In genomic region chr10:8297951-8298350, GRCh38 we compare ENCODE assay signal across 1 cellular context.
TF ChIP-seq lines count a peak whose summit lies in the region.

No MANE protein-coding gene starts in this region.

TF ChIP-seq in GM23338, 12 proteins besides CTCF, POLR2A, EP300 and RAD21 (continued from another document):
- TF ChIP-seq ZNF462 (CRISPR knock-in tag; IDR thresholded peaks at IDR 0.05) (no peak), JUNB (IDR thresholded peaks at IDR 0.05; ENCODE audit: unreplicated experiment) (no peak), POLR2AphosphoS5 (IDR thresholded peaks at IDR 0.05; ENCODE audit: low read depth) (no peak), NANOG (IDR thresholded peaks at IDR 0.05; ENCODE audit: borderline replicate concordance) (no peak), ETS1 (IDR thresholded peaks at IDR 0.05) (no peak), REST (IDR thresholded peaks at IDR 0.05; ENCODE audit: unreplicated experiment) (no peak), EZH2 (IDR thresholded peaks at IDR 0.05; ENCODE audit: low read depth, unreplicated experiment) (no peak), ZNF331 (CRISPR knock-in tag; IDR thresholded peaks at IDR 0.05; ENCODE audit: low read depth) (no peak), EZH2phosphoT487 (IDR thresholded peaks at IDR 0.05; ENCODE audit: unreplicated experiment) (no peak), CREB1 (CRISPR knock-in tag; IDR thresholded peaks at IDR 0.05; ENCODE audit: low read depth) (no peak), STAT1 (IDR thresholded peaks at IDR 0.05; ENCODE audit: unreplicated experiment) (no peak)
